ENCODE assay signal across 8 cellular contexts in the genomic region with DNA sequence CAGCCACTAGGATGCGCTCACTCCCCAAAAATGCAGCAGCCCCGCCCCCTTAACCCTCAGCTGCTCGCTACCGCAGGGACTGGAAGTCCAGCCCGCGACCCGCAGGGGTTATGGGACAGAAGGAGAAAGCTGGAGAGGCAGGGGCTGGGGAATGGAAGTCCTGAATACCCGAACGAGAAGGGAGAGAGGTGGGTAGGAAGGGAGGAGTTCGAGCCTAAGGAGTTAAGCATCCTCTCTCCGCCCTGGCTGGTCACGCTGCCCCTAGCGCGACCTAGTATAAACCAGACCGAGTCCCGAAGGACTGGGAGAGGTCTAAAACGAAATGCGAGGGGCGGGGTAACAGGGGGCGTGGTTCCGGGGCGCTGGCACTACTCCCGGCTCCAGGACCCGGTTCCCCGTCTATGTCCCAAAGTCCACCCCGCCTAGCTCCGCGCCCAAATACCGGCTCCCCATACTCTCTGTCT.
DNase-seq lines count a peak whose midpoint lies in the region; FAIRE-seq and TF ChIP-seq lines count a peak whose summit lies in the region.

No MANE protein-coding gene starts in this region.

- H3K4me3 ChIP-seq in HAP-1 (peak overlapping the region; percentile 82), coronary artery (peak overlapping the region; percentile 91)

- peak; percentile 75 for TF ChIP-seq CTCF in D721Med (IDR thresholded peaks at IDR 0.05; ENCODE audit: insufficient read depth, missing control alignments)
- no peak for TF ChIP-seq CTCF in coronary artery (IDR thresholded peaks at IDR 0.05)

- peaks cover 11% of the 10 kb centered on the region; the same call in 1 of the 2 replicates for H3K4me1 ChIP-seq in HAP-1

- H3K27ac ChIP-seq in coronary artery (peak overlapping the region; percentile 86 to 99), layer of hippocampus (ENCODE audit: low read depth, low read length) (peak overlapping the region; percentile 94)

- H3K9me3 ChIP-seq in HAP-1, result no peaks in the 10 kb centered on the region

- no peaks in the 10 kb centered on the region for H3K27me3 ChIP-seq in HAP-1 (ENCODE audit: low read depth)
- no peaks in the 10 kb centered on the region for H3K27me3 ChIP-seq in layer of hippocampus (ENCODE audit: control insufficient read depth, insufficient read depth, low read length)

- peaks cover 41% of the 10 kb centered on the region for H3K36me3 ChIP-seq in HAP-1 (replicated peaks)

- in situ Hi-C loops in HAP-1 (cut with MboI; ENCODE audit: low sequenced_read_pairs), result no loop called here

- DNase-seq in D721Med (ENCODE audit: insufficient read length, low spot score) (peak; percentile 79), HAP-1 (ENCODE audit: low spot score in 2 of 2) (peak; percentile 80 to 96), NCI-H2171 (lab: John Stamatoyannopoulos, UW) (peak; percentile 77), coronary artery (ENCODE audit: low spot score) (peak; percentile 97), DMS79 treated with DMSO at 0.1 percent for 48 hours (lab: John Stamatoyannopoulos, UW) (no peak)
- DNase-seq in activated CD4-positive, alpha-beta T cell treated with anti-CD3 and anti-CD28 coated beads for 4 hours, result peak; percentile 83
- DNase-seq in stimulated activated CD4-positive, alpha-beta T cell treated with anti-CD3 and anti-CD28 coated beads, Interleukin-1b, Interleukin-23, amount 100 ng/mL, for 1 hour (ENCODE audit: low read depth in 2 of 2), result peak; percentile 60

- FAIRE-seq in D721Med (lab: Jason Lieb, UNC), result no peak
